ENCODE assay signal across 20 cellular contexts in genomic region chr5:57724836-57725235, GRCh38.
A peak's percentile ranks its signal among the peaks of the same experiment; 100 is the strongest.
DNase-seq lines count a peak whose midpoint lies in the region; ATAC-seq and TF ChIP-seq lines count a peak whose summit lies in the region.
"Had no signal": no experiment of that assay in that cellular context is flagged by ENCODE, and none has a peak within 500 bp of the region (broad histone marks: within the 10 kb centered on the region; RNA-seq: fewer than 3 reads in every experiment).

No MANE protein-coding gene starts in this region.

- peak overlapping the region; percentile 10 for H3K9ac ChIP-seq in skeletal muscle satellite cell (ENCODE audit: low read depth, low read length)

- H3K27ac ChIP-seq in Peyer's patch, result no peak overlapping the region
- H3K27ac ChIP-seq: SK-N-MC, tibial nerve had no signal

- TF ChIP-seq CTCF in fibroblast of mammary gland (conservative IDR thresholded peaks at IDR 0.05; ENCODE audit: control insufficient read depth, insufficient read depth, low read depth, low read length), result no peak
- no peak for TF ChIP-seq CTCF in Peyer's patch (IDR thresholded peaks at IDR 0.05)

- no peaks in the 10 kb centered on the region for H3K9me3 ChIP-seq in skeletal muscle satellite cell (replicated peaks; ENCODE audit: low read length)
- no peaks in the 10 kb centered on the region for H3K9me3 ChIP-seq in Peyer's patch

- DNase-seq in GM04503 (ENCODE audit: low read depth) (peak; percentile 47), RPMI7951 (ENCODE audit: low read depth) (peak; percentile 68), fibroblast of mammary gland (ENCODE audit: low read depth) (peak; percentile 55), Peyer's patch (no peak)
- no peak for DNase-seq in activated CD8-positive, alpha-beta memory T cell treated with anti-CD3 and anti-CD28 coated beads, Interleukin-2, amount 10 ng/mL, durations not matched to agents 7 days and 5 days
- DNase-seq: activated CD4-positive, CD25-positive, alpha-beta regulatory T cell treated with anti-CD3 and anti-CD28 coated beads, Interleukin-2, amount 50 U/mL, for 72 hours; activated effector memory CD4-positive, alpha-beta T cell treated with anti-CD3 and anti-CD28 coated beads, Interleukin-2, amount 50 U/mL, for 16 hours; DMS53; glutamatergic neuron; immature natural killer cell; natural killer cell; OCI-M1; T1000 had no signal

- H3K4me1 ChIP-seq in skeletal muscle satellite cell (ENCODE audit: control insufficient read depth, insufficient read depth, low read length), result peaks cover 16% of the 10 kb centered on the region
- H3K4me1 ChIP-seq in Peyer's patch, result no peaks in the 10 kb centered on the region

- H3K4me3 ChIP-seq in fibroblast of mammary gland (ENCODE audit: control insufficient read depth, low read depth, low read length) (no peak overlapping the region), skeletal muscle satellite cell (ENCODE audit: low read length) (no peak overlapping the region), Peyer's patch (no peak overlapping the region)
- H3K4me3 ChIP-seq: SK-N-MC, tibial nerve had no signal

- CTCF ChIA-PET in activated CD8-positive, alpha-beta memory T cell treated with anti-CD3 and anti-CD28 coated beads, Interleukin-2, amount 10 ng/mL, durations not matched to agents 7 days and 5 days (lab: Charles Lee), result no interaction called here

- ATAC-seq in activated CD8-positive, alpha-beta memory T cell treated with anti-CD3 and anti-CD28 coated beads, Interleukin-2, amount 10 ng/mL, durations not matched to agents 7 days and 5 days, result no peak
- ATAC-seq in GM18907 (IDR thresholded peaks at IDR 0.05; ENCODE audit: unreplicated experiment), result no peak
- no peak for ATAC-seq in HG02973 (IDR thresholded peaks at IDR 0.05; ENCODE audit: unreplicated experiment)
- ATAC-seq: HCT116, natural killer cell had no signal

- no peak overlapping the region for H3K27ac Mint-ChIP-seq in activated CD8-positive, alpha-beta memory T cell treated with anti-CD3 and anti-CD28 coated beads, Interleukin-2, amount 10 ng/mL, durations not matched to agents 7 days and 5 days
- H3K27ac Mint-ChIP-seq: CD14-positive monocyte, immature natural killer cell, natural killer cell had no signal

- no peaks in the 10 kb centered on the region for H3K4me1 Mint-ChIP-seq in activated CD8-positive, alpha-beta memory T cell treated with anti-CD3 and anti-CD28 coated beads, Interleukin-2, amount 10 ng/mL, durations not matched to agents 7 days and 5 days
- H3K4me1 Mint-ChIP-seq: CD14-positive monocyte, immature natural killer cell, natural killer cell had no signal

- H3K36me3 Mint-ChIP-seq in activated CD8-positive, alpha-beta memory T cell treated with anti-CD3 and anti-CD28 coated beads, Interleukin-2, amount 10 ng/mL, durations not matched to agents 7 days and 5 days, result no peaks in the 10 kb centered on the region
- H3K36me3 Mint-ChIP-seq: CD14-positive monocyte, immature natural killer cell, natural killer cell had no signal

- no peaks in the 10 kb centered on the region for H3K9me3 Mint-ChIP-seq in activated CD8-positive, alpha-beta memory T cell treated with anti-CD3 and anti-CD28 coated beads, Interleukin-2, amount 10 ng/mL, durations not matched to agents 7 days and 5 days (ENCODE audit: low read depth)

- H3K4me2 ChIP-seq in skeletal muscle satellite cell (ENCODE audit: low read length), result no peak overlapping the region

- H3K27me3 ChIP-seq in skeletal muscle satellite cell (ENCODE audit: control insufficient read depth, insufficient read depth, low read length) (no peaks in the 10 kb centered on the region), Peyer's patch (no peaks in the 10 kb centered on the region)
- H3K27me3 ChIP-seq: tibial nerve had no signal

- no peaks in the 10 kb centered on the region for H3K27me3 Mint-ChIP-seq in activated CD8-positive, alpha-beta memory T cell treated with anti-CD3 and anti-CD28 coated beads, Interleukin-2, amount 10 ng/mL, durations not matched to agents 7 days and 5 days

- H3K36me3 ChIP-seq in skeletal muscle satellite cell (ENCODE audit: insufficient read depth, low read length), result no peaks in the 10 kb centered on the region
- no peaks in the 10 kb centered on the region for H3K36me3 ChIP-seq in Peyer's patch
- H3K36me3 ChIP-seq: tibial nerve had no signal

- no peak for TF ChIP-seq POLR2A in Peyer's patch (IDR thresholded peaks at IDR 0.05)

- H3K4me3 Mint-ChIP-seq in activated CD8-positive, alpha-beta memory T cell treated with anti-CD3 and anti-CD28 coated beads, Interleukin-2, amount 10 ng/mL, durations not matched to agents 7 days and 5 days, result no peak overlapping the region
- H3K4me3 Mint-ChIP-seq: CD14-positive monocyte, immature natural killer cell, natural killer cell had no signal

Comparison
In these comparisons a context has a peak if more than half of its experiments do, and no peak if none do; other contexts are left out.
1. DNase-seq: peak in GM04503 (single experiment), RPMI7951 (single experiment) and fibroblast of mammary gland (single experiment); none in activated CD8-positive, alpha-beta memory T cell treated with anti-CD3 and anti-CD28 coated beads, Interleukin-2, amount 10 ng/mL, durations not matched to agents 7 days and 5 days (single experiment) and Peyer's patch (0 of 3).